ENCODE assay signal across 1 cellular context in genomic region chr5:180172447-180173197, GRCh38.
TF ChIP-seq lines count a peak whose summit lies in the region.

No MANE protein-coding gene starts in this region.

TF ChIP-seq in IMR-90, 13 proteins besides CTCF, POLR2A, EP300 and RAD21 (continued from another document):
- TF ChIP-seq USF2 (IDR thresholded peaks at IDR 0.05; ENCODE audit: low read depth, low read length), result no peak
- no peak for TF ChIP-seq FOS (IDR thresholded peaks at IDR 0.05; ENCODE audit: low read depth, low read length)
